In the genomic region with DNA sequence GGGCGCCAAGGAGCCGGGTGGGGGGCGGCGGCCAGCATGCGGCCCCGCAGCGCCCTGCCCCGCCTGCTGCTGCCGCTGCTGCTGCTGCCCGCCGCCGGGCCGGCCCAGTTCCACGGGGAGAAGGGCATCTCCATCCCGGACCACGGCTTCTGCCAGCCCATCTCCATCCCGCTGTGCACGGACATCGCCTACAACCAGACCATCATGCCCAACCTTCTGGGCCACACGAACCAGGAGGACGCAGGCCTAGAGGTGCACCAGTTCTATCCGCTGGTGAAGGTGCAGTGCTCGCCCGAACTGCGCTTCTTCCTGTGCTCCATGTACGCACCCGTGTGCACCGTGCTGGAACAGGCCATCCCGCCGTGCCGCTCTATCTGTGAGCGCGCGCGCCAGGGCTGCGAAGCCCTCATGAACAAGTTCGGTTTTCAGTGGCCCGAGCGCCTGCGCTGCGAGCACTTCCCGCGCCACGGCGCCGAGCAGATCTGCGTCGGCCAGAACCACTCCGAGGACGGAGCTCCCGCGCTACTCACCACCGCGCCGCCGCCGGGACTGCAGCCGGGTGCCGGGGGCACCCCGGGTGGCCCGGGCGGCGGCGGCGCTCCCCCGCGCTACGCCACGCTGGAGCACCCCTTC, we compare ENCODE assay signal across 8 cellular contexts. TPM values are rescaled to one million over a fixed set of nuclear protein-coding genes. Genes with fewer than 3 reads are reported as not detected.
DNase-seq lines count a peak whose midpoint lies in the region; ATAC-seq and TF ChIP-seq lines count a peak whose summit lies in the region.

No MANE protein-coding gene starts in this region.

- peak overlapping the region; percentile 64 to 78 (median 72) for H3K4me3 ChIP-seq in BLaER1 treated with 17β-estradiol and CSF1 and Interleukin-3, amounts not matched to agents 10 nM and 100 nM
- H3K4me3 ChIP-seq in dorsolateral prefrontal cortex (peak overlapping the region; percentile 29 to 76 (median 59)), mesenchymal stem cell (ENCODE audit: insufficient read depth in 1 of 2, low read depth in 1 of 2, low read length in 2 of 2) (peak overlapping the region; percentile 77 to 88), transverse colon (peak overlapping the region; percentile 23 to 62 (median 43))

- no peaks in the 10 kb centered on the region for H3K9me3 Mint-ChIP-seq in T-helper 2 cell treated with Interferon-gamma antibody and Interleukin-4, amounts not matched to agents 5 μg/mL and 100 μg/mL, for 36 hours

- no peak overlapping the region for H2AFZ ChIP-seq in mesenchymal stem cell (ENCODE audit: low read depth, low read length)

- H3K4me1 Mint-ChIP-seq in T-helper 2 cell treated with Interferon-gamma antibody and Interleukin-4, amounts not matched to agents 5 μg/mL and 100 μg/mL, for 36 hours (ENCODE audit: low read depth) = peaks cover 20% of the 10 kb centered on the region

- peaks cover 0 to 10% (median 0%) of the 10 kb centered on the region in 11 experiments; a peak in 6 of 22 replicates for H3K36me3 ChIP-seq in BLaER1 treated with 17β-estradiol and CSF1 and Interleukin-3, amounts not matched to agents 10 nM and 100 nM
- peaks cover 4 to 9% of the 10 kb centered on the region in 2 experiments for H3K36me3 ChIP-seq in mesenchymal stem cell (ENCODE audit: control insufficient read depth in 1 of 2, insufficient read depth in 2 of 2, low read depth in 1 of 2, low read length in 2 of 2)
- H3K36me3 ChIP-seq in transverse colon = no peaks in the 10 kb centered on the region

- H3K79me1 ChIP-seq in mesenchymal stem cell (replicated peaks; ENCODE audit: low read length, poor library complexity, severe bottlenecking) = no peaks in the 10 kb centered on the region

- peak overlapping the region in 9 of 11 experiments; percentile 43 to 98 (median 92); a peak in 17 of 22 replicates for H3K27ac ChIP-seq in BLaER1 treated with 17β-estradiol and CSF1 and Interleukin-3, amounts not matched to agents 10 nM and 100 nM
- H3K27ac ChIP-seq in dorsolateral prefrontal cortex (peak overlapping the region in 2 of 59 donors; percentile 62 to 77), mesenchymal stem cell (ENCODE audit: low read length, poor library complexity, severe bottlenecking) (peak overlapping the region; percentile 84), transverse colon (peak overlapping the region; percentile 73 to 82 (median 76))

- peaks cover 54 to 69% (median 57%) of the 10 kb centered on the region in 10 experiments for H3K4me1 ChIP-seq in BLaER1 treated with 17β-estradiol and CSF1 and Interleukin-3, amounts not matched to agents 10 nM and 100 nM
- peaks cover 12% of the 10 kb centered on the region for H3K4me1 ChIP-seq in mesenchymal stem cell (ENCODE audit: control insufficient read depth, insufficient read depth, low read depth, low read length)
- H3K4me1 ChIP-seq in transverse colon = peaks cover 0 to 35% (median 7%) of the 10 kb centered on the region in 4 donors

- no peak for TF ChIP-seq EP300 in transverse colon (IDR thresholded peaks at IDR 0.05; ENCODE audit: low read depth)

- H3K4me2 ChIP-seq in BLaER1 treated with 17β-estradiol and CSF1 and Interleukin-3, amounts not matched to agents 10 nM and 100 nM = peak overlapping the region; percentile 85 to 99 (median 96)
- peak overlapping the region; percentile 40 for H3K4me2 ChIP-seq in mesenchymal stem cell (ENCODE audit: low read length, poor library complexity, severe bottlenecking)

- ATAC-seq in GM21390 (IDR thresholded peaks at IDR 0.05; ENCODE audit: unreplicated experiment) = no peak

- TF ChIP-seq POLR2A in transverse colon (IDR thresholded peaks at IDR 0.05) = no peak

- peak overlapping the region; percentile 70 to 96 (median 88); a peak in 21 of 22 replicates for H3K9ac ChIP-seq in BLaER1 treated with 17β-estradiol and CSF1 and Interleukin-3, amounts not matched to agents 10 nM and 100 nM
- peak overlapping the region; percentile 51 for H3K9ac ChIP-seq in mesenchymal stem cell (ENCODE audit: low read length)

- H3K27ac Mint-ChIP-seq in T-helper 2 cell treated with Interferon-gamma antibody and Interleukin-4, amounts not matched to agents 5 μg/mL and 100 μg/mL, for 36 hours = peak overlapping the region; percentile 45

- peak overlapping the region; percentile 95 for H4K8ac ChIP-seq in mesenchymal stem cell (ENCODE audit: low read length)

- H3K27me3 Mint-ChIP-seq in T-helper 2 cell treated with Interferon-gamma antibody and Interleukin-4, amounts not matched to agents 5 μg/mL and 100 μg/mL, for 36 hours (ENCODE audit: low read depth) = peaks cover 75% of the 10 kb centered on the region

- in situ Hi-C loops in transverse colon (cut with MboI; ENCODE audit: low pct_ligation_motif_present in 1 of 4, low pct_unique_long_range_greater_than_20kb in 1 of 4, low sequenced_read_pairs in 3 of 4) = no loop called here

- DNase-seq in HCEC 1CT (peak; percentile 67), dorsolateral prefrontal cortex (peak in 3 of 10 donors; percentile 10 to 52 (median 18)), mesenchymal stem cell (peak; percentile 85), transverse colon (peak; percentile 33), H4 (ENCODE audit: low spot score) (no peak)
- DNase-seq in T-helper 2 cell treated with Interferon-gamma antibody and Interleukin-4, amounts not matched to agents 5 μg/mL and 100 μg/mL, for 36 hours (ENCODE audit: low spot score) = peak; percentile 37

- peaks cover 3% of the 10 kb centered on the region for H3K36me3 Mint-ChIP-seq in T-helper 2 cell treated with Interferon-gamma antibody and Interleukin-4, amounts not matched to agents 5 μg/mL and 100 μg/mL, for 36 hours (ENCODE audit: low read depth)

- peak overlapping the region; percentile 10 for H4K91ac ChIP-seq in mesenchymal stem cell (ENCODE audit: low read length)

- H2AK5ac ChIP-seq in mesenchymal stem cell (ENCODE audit: low read length, severe bottlenecking) = no peak overlapping the region

- H3K14ac ChIP-seq in mesenchymal stem cell (ENCODE audit: low read length in 2 of 2) = peak overlapping the region in 1 of 2 experiments; percentile 75

- 0% methylated on average over 57 of the region's 69 CpGs for WGBS in mesenchymal stem cell
- 4% methylated on average over 25 of the region's 69 CpGs; no CpG with 5 or more reads in 1 of the 2 donors for WGBS in transverse colon (ENCODE audit: low coverage in 1 of 2), 2 donors

- TF ChIP-seq CTCF in dorsolateral prefrontal cortex (IDR thresholded peaks at IDR 0.05 in 54 of 56, conservative IDR thresholded peaks at IDR 0.05 in 2 of 56; ENCODE audit: low read depth in 1 of 56, partially characterized antibody in 56 of 56) (no peak), transverse colon (IDR thresholded peaks at IDR 0.05) (no peak)

- intact Hi-C loops in dorsolateral prefrontal cortex (cut with DNase I) = no loop called here
- intact Hi-C loops in transverse colon (cut with DNase I; ENCODE audit: low total_unique reads) = no loop called here

- peak overlapping the region; percentile 87 for H2BK5ac ChIP-seq in mesenchymal stem cell (ENCODE audit: low read depth, low read length, poor library complexity, severe bottlenecking)

- H3K4me3 Mint-ChIP-seq in T-helper 2 cell treated with Interferon-gamma antibody and Interleukin-4, amounts not matched to agents 5 μg/mL and 100 μg/mL, for 36 hours = peak overlapping the region; percentile 86

- peak overlapping the region; percentile 94 for H2BK15ac ChIP-seq in mesenchymal stem cell (ENCODE audit: low read depth, poor library complexity, severe bottlenecking)

- no peaks in the 10 kb centered on the region for H3K9me3 ChIP-seq in BLaER1 treated with 17β-estradiol and CSF1 and Interleukin-3, amounts not matched to agents 10 nM and 100 nM (replicated peaks in 1 of 11)
- H3K9me3 ChIP-seq in mesenchymal stem cell (ENCODE audit: control insufficient read depth, low read length) = no peaks in the 10 kb centered on the region
- H3K9me3 ChIP-seq in transverse colon = no peaks in the 10 kb centered on the region

- peak overlapping the region in 1 of 2 experiments; percentile 20 for H3K23ac ChIP-seq in mesenchymal stem cell (ENCODE audit: low read length in 2 of 2)

- H3K4ac ChIP-seq in mesenchymal stem cell (ENCODE audit: low read depth in 1 of 2, low read length in 2 of 2) = peak overlapping the region; percentile 35 to 96

- H4K20me1 ChIP-seq in BLaER1 treated with 17β-estradiol and CSF1 and Interleukin-3, amounts not matched to agents 10 nM and 100 nM = peaks cover 0 to 37% (median 0%) of the 10 kb centered on the region in 11 experiments; a peak in 6 of 22 replicates

- no peaks in the 10 kb centered on the region for H3K27me3 ChIP-seq in BLaER1 treated with 17β-estradiol and CSF1 and Interleukin-3, amounts not matched to agents 10 nM and 100 nM
- H3K27me3 ChIP-seq in dorsolateral prefrontal cortex (peaks cover 0 to 58% (median 38%) of the 10 kb centered on the region in 45 donors), mesenchymal stem cell (ENCODE audit: control insufficient read depth in 1 of 2, insufficient read depth in 1 of 2, low read length in 2 of 2) (no peaks in the 10 kb centered on the region), transverse colon (peaks cover 74% of the 10 kb centered on the region)

- H3K18ac ChIP-seq in mesenchymal stem cell (ENCODE audit: low read depth in 1 of 2, low read length in 2 of 2) = peak overlapping the region; percentile 86 to 90

- H2BK120ac ChIP-seq in mesenchymal stem cell (ENCODE audit: low read depth, low read length) = peak overlapping the region; percentile 54

- H2BK12ac ChIP-seq in mesenchymal stem cell (ENCODE audit: low read length in 2 of 2) = peak overlapping the region in 1 of 2 experiments; percentile 60

RNA-seq across cellular contexts. Expression of a gene that starts 0.5 kb away (rescaled TPM):
- total RNA-seq in dorsolateral prefrontal cortex (1 to 10 TPM in 82 of 120 experiments, under 1 TPM in 38; 0.48 to 4.2 (median 1.3) TPM), transverse colon (1 to 10 TPM in 1 of 4 donors, under 1 TPM in 1, not detected in 2; 0.41 to 1.3 TPM)
- polyA plus RNA-seq in mesenchymal stem cell (2013, experiment 1 of 2) = 43.8 TPM
- 45.5 TPM for polyA plus RNA-seq in mesenchymal stem cell (2013, experiment 2 of 2)
- total RNA-seq in H4 (2014; rRNA removed; shearing (Covaris generic)) = 5.9 and 6.2 TPM in 2 replicates

RNA-seq across cellular contexts. Expression of a gene that starts 54.6 kb away (rescaled TPM):
- 100 to 1,000 TPM in 11 of 120 experiments, 10 to 100 TPM in 109; 53.8 to 111 (median 82.5) TPM for total RNA-seq in dorsolateral prefrontal cortex
- polyA plus RNA-seq in mesenchymal stem cell (2013, experiment 1 of 2) = 18.3 TPM
- polyA plus RNA-seq in mesenchymal stem cell (2013, experiment 2 of 2) = 17.8 TPM
- 10 to 100 TPM; 14.5 to 53.1 (median 31.2) TPM for total RNA-seq in transverse colon
- 7.4 and 15.0 TPM in 2 replicates for total RNA-seq in H4 (2014; rRNA removed; shearing (Covaris generic))
